8 cellular contexts compared by ENCODE assay signal in the genomic region with DNA sequence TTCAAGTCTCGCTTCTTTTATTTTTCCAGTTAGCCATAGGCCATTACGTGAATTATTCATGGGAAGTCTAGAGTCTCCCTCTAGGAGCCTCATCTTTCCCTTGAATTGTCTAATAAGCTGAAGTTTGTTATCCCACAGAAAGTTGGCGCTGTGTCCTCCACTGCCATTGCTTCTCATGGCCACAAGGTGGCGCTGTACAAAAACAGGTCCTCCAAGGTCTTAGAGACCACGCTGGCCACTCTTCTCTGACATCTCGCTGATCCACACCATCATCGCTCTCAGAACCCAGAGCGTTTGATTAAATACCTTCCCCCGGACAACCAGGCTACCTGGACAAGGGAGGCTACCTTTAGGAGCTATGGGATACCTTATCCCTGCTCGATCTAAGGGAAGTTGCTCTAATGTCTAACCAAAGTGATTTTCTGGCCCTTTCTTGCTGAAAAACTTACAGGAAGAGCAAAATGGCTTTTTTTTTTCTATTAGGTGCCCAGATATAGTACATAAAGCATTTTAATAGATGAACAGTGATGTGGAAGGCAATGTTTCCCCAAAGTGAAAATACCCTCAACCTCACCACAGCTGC.
DNase-seq lines count a peak whose midpoint lies in the region; ATAC-seq and TF ChIP-seq lines count a peak whose summit lies in the region.

No MANE protein-coding gene starts in this region.

- H3K36me3 Mint-ChIP-seq in H9 (ENCODE audit: insufficient read depth in 1 of 3, low read depth in 3 of 3) (peaks cover 2 to 4% (median 3%) of the 10 kb centered on the region in 3 experiments; a peak in 3 of 7 replicates), neural progenitor cell (no peaks in the 10 kb centered on the region)
- no peaks in the 10 kb centered on the region for H3K36me3 Mint-ChIP-seq in activated CD4-positive, alpha-beta T cell treated with anti-CD3 and anti-CD28 coated beads, Interleukin-2, amount 10 ng/mL, durations not matched to agents 24 days and 14 days (ENCODE audit: low read depth)

- H2BK120ac ChIP-seq in H9 (ENCODE audit: low read depth, low read length, poor library complexity, severe bottlenecking): no peak overlapping the region

- no peak overlapping the region for H4K5ac ChIP-seq in H9 (ENCODE audit: insufficient read length, low read depth, low read length)

- no peak overlapping the region for H3K18ac ChIP-seq in H9 (ENCODE audit: insufficient read length, low read depth, low read length)

- H3K27ac ChIP-seq in DND-41 (ENCODE audit: low read length): no peak overlapping the region
- no peak overlapping the region for H3K27ac ChIP-seq in H9 (ENCODE audit: insufficient read length, low read depth, low read length)
- H3K27ac ChIP-seq in neural progenitor cell: no peak overlapping the region

- H3K4ac ChIP-seq in H9 (ENCODE audit: low read depth, low read length): no peak overlapping the region

- H3K4me3 Mint-ChIP-seq in H9 (peak overlapping the region in 1 of 2 experiments; percentile 38; a peak in 1 of 5 replicates), neural progenitor cell (no peak overlapping the region)
- H3K4me3 Mint-ChIP-seq in activated CD4-positive, alpha-beta T cell treated with anti-CD3 and anti-CD28 coated beads, Interleukin-2, amount 10 ng/mL, durations not matched to agents 24 days and 14 days: no peak overlapping the region

- H3K79me1 ChIP-seq in H9 (ENCODE audit: insufficient read depth, low read depth, low read length, poor library complexity, severe bottlenecking): no peaks in the 10 kb centered on the region

- H3K23me2 ChIP-seq in H9 (ENCODE audit: insufficient read length, low read depth, low read length, poor library complexity, severe bottlenecking): no peaks in the 10 kb centered on the region

- no peak overlapping the region for H3K23ac ChIP-seq in H9 (ENCODE audit: insufficient read length, low read depth, low read length)

- H3K4me1 ChIP-seq in DND-41 (ENCODE audit: insufficient read depth, low read length) (no peaks in the 10 kb centered on the region), H9 (ENCODE audit: insufficient read depth, low read length) (peaks cover 3% of the 10 kb centered on the region; the same call in 1 of the 2 replicates), neural progenitor cell (peaks cover 4% of the 10 kb centered on the region)

- no peaks in the 10 kb centered on the region for H4K20me1 ChIP-seq in DND-41 (ENCODE audit: insufficient read depth, low read length)
- no peaks in the 10 kb centered on the region for H4K20me1 ChIP-seq in H9 (ENCODE audit: control insufficient read depth, insufficient read depth, insufficient read length)
- no peaks in the 10 kb centered on the region for H4K20me1 ChIP-seq in neural progenitor cell (ENCODE audit: low read depth)

- peak; percentile 58 for DNase-seq in DND-41
- peak; percentile 87 for DNase-seq in H9
- DNase-seq in NCI-H1930 (lab: John Stamatoyannopoulos, UW): peak; percentile 26 to 68
- DNase-seq in activated CD4-positive, alpha-beta T cell treated with anti-CD3 and anti-CD28 coated beads, Interleukin-2, amount 10 ng/mL, durations not matched to agents 24 days and 14 days: peak; percentile 84
- peak; percentile 43 for DNase-seq in fibroblast of mammary gland (ENCODE audit: low read depth)
- peak; percentile 76 for DNase-seq in neural progenitor cell (ENCODE audit: low spot score)
- no peak for DNase-seq in effector CD8-positive, alpha-beta T cell (lab: John Stamatoyannopoulos, UW)
- no peak for DNase-seq in activated gamma-delta T cell treated with Interleukin-2 at 50 U/mL for 16 hours

- H3F3A ChIP-seq in neural progenitor cell (ENCODE audit: low read depth): no peaks in the 10 kb centered on the region

- peaks cover 3 to 4% of the 10 kb centered on the region in 2 experiments; a peak in 4 of 5 replicates for H3K9me3 Mint-ChIP-seq in H9
- H3K9me3 Mint-ChIP-seq in activated CD4-positive, alpha-beta T cell treated with anti-CD3 and anti-CD28 coated beads, Interleukin-2, amount 10 ng/mL, durations not matched to agents 24 days and 14 days: no peaks in the 10 kb centered on the region
- peaks cover 5% of the 10 kb centered on the region for H3K9me3 Mint-ChIP-seq in neural progenitor cell

- WGBS in H9 (ENCODE audit: extremely low coverage, insufficient read length, low lambda C conversion rate): no CpG with 5 or more reads among the region's 10 CpGs

- H2BK20ac ChIP-seq in H9 (ENCODE audit: low read depth, low read length, poor library complexity, severe bottlenecking): no peak overlapping the region

- H3K27me3 ChIP-seq in DND-41 (ENCODE audit: insufficient read depth, low read length, poor library complexity): peaks cover 10% of the 10 kb centered on the region
- no peaks in the 10 kb centered on the region for H3K27me3 ChIP-seq in H9 (ENCODE audit: insufficient read depth, low read length)
- peaks cover 12% of the 10 kb centered on the region for H3K27me3 ChIP-seq in neural progenitor cell

- H3K4me1 Mint-ChIP-seq in H9 (peaks cover 13 to 15% of the 10 kb centered on the region in 2 experiments), neural progenitor cell (peaks cover 8% of the 10 kb centered on the region)
- peaks cover 2% of the 10 kb centered on the region for H3K4me1 Mint-ChIP-seq in activated CD4-positive, alpha-beta T cell treated with anti-CD3 and anti-CD28 coated beads, Interleukin-2, amount 10 ng/mL, durations not matched to agents 24 days and 14 days

- H3K9me3 ChIP-seq in DND-41 (ENCODE audit: insufficient read depth, low read length, severe bottlenecking) (no peaks in the 10 kb centered on the region), H9 (ENCODE audit: control insufficient read depth, low read depth, low read length) (no peaks in the 10 kb centered on the region), neural progenitor cell (ENCODE audit: low read depth) (no peaks in the 10 kb centered on the region)

- H2BK15ac ChIP-seq in H9 (ENCODE audit: low read depth, low read length): no peak overlapping the region

- no peak overlapping the region for H4K8ac ChIP-seq in H9 (replicated peaks; ENCODE audit: insufficient read length, low read depth, low read length)

- H3K4me3 ChIP-seq in DND-41 (ENCODE audit: low read depth in 1 of 2, low read length in 2 of 2): no peak overlapping the region
- H3K4me3 ChIP-seq in fibroblast of mammary gland (ENCODE audit: control insufficient read depth, low read depth, low read length): no peak overlapping the region
- no peak overlapping the region for H3K4me3 ChIP-seq in neural progenitor cell

- H3K79me2 ChIP-seq in DND-41 (ENCODE audit: insufficient read depth, low read length) (no peaks in the 10 kb centered on the region), H9 (ENCODE audit: insufficient read depth, low read length) (no peaks in the 10 kb centered on the region), neural progenitor cell (ENCODE audit: low read depth) (no peaks in the 10 kb centered on the region)

- H3K27me3 Mint-ChIP-seq in H9 (ENCODE audit: low read depth): peaks cover 14% of the 10 kb centered on the region
- peaks cover 4% of the 10 kb centered on the region for H3K27me3 Mint-ChIP-seq in activated CD4-positive, alpha-beta T cell treated with anti-CD3 and anti-CD28 coated beads, Interleukin-2, amount 10 ng/mL, durations not matched to agents 24 days and 14 days
- peaks cover 6% of the 10 kb centered on the region for H3K27me3 Mint-ChIP-seq in neural progenitor cell (ENCODE audit: insufficient read depth, low read depth)

- no peak overlapping the region for H3K4me2 ChIP-seq in DND-41 (ENCODE audit: insufficient read depth, low read length)
- no peak overlapping the region for H3K4me2 ChIP-seq in H9 (ENCODE audit: insufficient read depth, insufficient read length, low read length)
- no peak overlapping the region for H3K4me2 ChIP-seq in neural progenitor cell

- H3K56ac ChIP-seq in H9 (ENCODE audit: insufficient read length, low read depth, low read length): no peak overlapping the region

- no peak overlapping the region for H4K91ac ChIP-seq in H9 (ENCODE audit: insufficient read length, low read depth, low read length)

- no peak overlapping the region for H3K14ac ChIP-seq in H9 (ENCODE audit: insufficient read depth, low read length)

- intact Hi-C loops in activated CD4-positive, alpha-beta T cell treated with anti-CD3 and anti-CD28 coated beads, Interleukin-2, amount 10 ng/mL, durations not matched to agents 24 days and 14 days (cut with micrococcal nuclease): loop anchor here (2.0 to 5.0 kb wide), 3 partner anchors 100 to 223 kb away; a partner anchor contains a TSS

- TF ChIP-seq CTCF in DND-41 (IDR thresholded peaks at IDR 0.05; ENCODE audit: borderline replicate concordance, extremely low read depth, low read length, poor library complexity, severe bottlenecking): peak; percentile 99
- TF ChIP-seq CTCF in H9 (conservative IDR thresholded peaks at IDR 0.05): peak; percentile 100
- TF ChIP-seq CTCF in fibroblast of mammary gland (conservative IDR thresholded peaks at IDR 0.05; ENCODE audit: control insufficient read depth, insufficient read depth, low read depth, low read length): peak; percentile 68
- peak; percentile 99 for TF ChIP-seq CTCF in neural progenitor cell (IDR thresholded peaks at IDR 0.05)

- H2AFZ ChIP-seq in DND-41 (ENCODE audit: low read depth, low read length) (no peak overlapping the region), H9 (ENCODE audit: low read length) (peak overlapping the region; percentile 83), neural progenitor cell (replicated peaks) (peak overlapping the region; percentile 67)

- H3K9ac ChIP-seq in DND-41 (ENCODE audit: low read depth, low read length) (no peak overlapping the region), H9 (ENCODE audit: extremely low read depth, insufficient read length, low read length) (no peak overlapping the region), neural progenitor cell (no peak overlapping the region)

- H2BK5ac ChIP-seq in H9 (ENCODE audit: insufficient read length, low read length): no peak overlapping the region

- no peak overlapping the region for H3T11ph ChIP-seq in H9 (ENCODE audit: low read length)

- peak; percentile 68 for ATAC-seq in DND-41 (ENCODE audit: insufficient read depth, low read depth)

- H2AK5ac ChIP-seq in H9 (ENCODE audit: insufficient read length, low read length): no peak overlapping the region

- H3K27ac Mint-ChIP-seq in H9 (no peak overlapping the region; a peak in 1 of 7 replicates), neural progenitor cell (peak overlapping the region; percentile 75)
- no peak overlapping the region for H3K27ac Mint-ChIP-seq in activated CD4-positive, alpha-beta T cell treated with anti-CD3 and anti-CD28 coated beads, Interleukin-2, amount 10 ng/mL, durations not matched to agents 24 days and 14 days

- H3K36me3 ChIP-seq in DND-41 (ENCODE audit: insufficient read depth, low read length) (no peaks in the 10 kb centered on the region), neural progenitor cell (no peaks in the 10 kb centered on the region)

- H2BK12ac ChIP-seq in H9 (ENCODE audit: insufficient read length, low read depth, low read length): no peak overlapping the region

Comparison
In these comparisons a context has a peak if more than half of its experiments do, and no peak if none do; other contexts are left out.
1. DNase-seq: peak in DND-41 (single experiment), H9 (single experiment), NCI-H1930 (2 of 2), activated CD4-positive, alpha-beta T cell treated with anti-CD3 and anti-CD28 coated beads, Interleukin-2, amount 10 ng/mL, durations not matched to agents 24 days and 14 days (single experiment), fibroblast of mammary gland (single experiment) and neural progenitor cell (single experiment); none in effector CD8-positive, alpha-beta T cell (single experiment) and activated gamma-delta T cell treated with Interleukin-2 at 50 U/mL for 16 hours (single experiment).
2. Peak in every context shown above with its lines, with median percentiles within 50 percentile points of each other: CTCF ChIP-seq.